In genomic region chr1:100039571-100039970, GRCh38 we compare ENCODE assay signal across 8 cellular contexts.
A peak's percentile ranks its signal among the peaks of the same experiment; 100 is the strongest.
DNase-seq lines count a peak whose midpoint lies in the region; ATAC-seq and TF ChIP-seq lines count a peak whose summit lies in the region.

No MANE protein-coding gene starts in this region.

- ATAC-seq in Panc1: no peak
- ATAC-seq in HG02623 (IDR thresholded peaks at IDR 0.05; ENCODE audit: unreplicated experiment): no peak

- TF ChIP-seq CTCF in GM12865 (IDR thresholded peaks at IDR 0.05; ENCODE audit: insufficient read depth, low read depth, low read length, missing control alignments) (no peak), Panc1 (IDR thresholded peaks at IDR 0.05) (no peak), progenitor cell of endocrine pancreas (IDR thresholded peaks at IDR 0.05; ENCODE audit: unreplicated experiment) (no peak)

- H3K9me3 Mint-ChIP-seq in progenitor cell of endocrine pancreas (ENCODE audit: low read depth): peaks cover 10% of the 10 kb centered on the region

- intact Hi-C loops in Panc1 (cut with micrococcal nuclease; ENCODE audit: unreplicated experiment): loop anchor here (10.0 kb wide), 1 partner anchor 235 kb away; no protein-coding TSS in a partner anchor

- H3K27ac Mint-ChIP-seq in progenitor cell of endocrine pancreas: peak overlapping the region; percentile 99

- peaks cover 19% of the 10 kb centered on the region for H3K4me1 Mint-ChIP-seq in progenitor cell of endocrine pancreas (ENCODE audit: low read depth)

- H3K9me3 ChIP-seq in Panc1 (ENCODE audit: control insufficient read depth, insufficient read depth, low read depth, low read length): no peaks in the 10 kb centered on the region

- DNase-seq in GM12865 (ENCODE audit: low read depth): no peak
- no peak for DNase-seq in Panc1 (ENCODE audit: low read depth, low spot score)
- DNase-seq in epithelial cell of prostate (ENCODE audit: low read depth, low spot score): no peak
- DNase-seq in progenitor cell of endocrine pancreas (ENCODE audit: low spot score, unreplicated experiment): no peak
- DNase-seq in superior temporal gyrus (ENCODE audit: extremely low spot score): no peak
- no peak for DNase-seq in kidney tubule cell (ENCODE audit: low spot score)
- DNase-seq in nucleus accumbens (lab: John Stamatoyannopoulos, UW): no peak

- H3K27me3 ChIP-seq in Panc1 (ENCODE audit: control insufficient read depth, insufficient read depth, low read length): no peaks in the 10 kb centered on the region

- H3K4me1 ChIP-seq in Panc1 (ENCODE audit: control insufficient read depth, insufficient read depth, low read length): peaks cover 4% of the 10 kb centered on the region; the same call in 1 of the 2 replicates

- CTCF ChIA-PET in Panc1 (lab: Charles Lee): no interaction called here

- POLR2A ChIA-PET in Panc1 (lab: Charles Lee): no interaction called here

- no peaks in the 10 kb centered on the region for H3K27me3 Mint-ChIP-seq in progenitor cell of endocrine pancreas

- H3K4me3 ChIP-seq in GM12865 (ENCODE audit: low read depth, low read length): peak overlapping the region; percentile 93
- peak overlapping the region; percentile 61 to 65; a peak in 3 of 4 replicates for H3K4me3 ChIP-seq in Panc1 (ENCODE audit: low read depth in 2 of 2, low read length in 2 of 2)

- peaks cover 6% of the 10 kb centered on the region; the same call in 1 of the 2 replicates for H3K36me3 ChIP-seq in Panc1 (ENCODE audit: control insufficient read depth, insufficient read depth, low read length)

- in situ Hi-C loops in Panc1 (cut with HindIII; ENCODE audit: low pct_unique_long_range_greater_than_20kb, low sequenced_read_pairs): no loop called here

- BruUV-seq in Panc1 (replicated peaks; lab: Mats Ljungman, UMichigan): no TSS peak

- H3K36me3 Mint-ChIP-seq in progenitor cell of endocrine pancreas (ENCODE audit: insufficient read depth): peaks cover 11% of the 10 kb centered on the region

- H3K27ac ChIP-seq in Panc1 (ENCODE audit: low read length): peak overlapping the region; percentile 84
- peak overlapping the region; percentile 90 for H3K27ac ChIP-seq in epithelial cell of prostate

- H3K4me3 Mint-ChIP-seq in progenitor cell of endocrine pancreas (ENCODE audit: low read depth): peak overlapping the region; percentile 96
